Comparison of ENCODE assay signal across 1 cellular context in the genomic region with DNA sequence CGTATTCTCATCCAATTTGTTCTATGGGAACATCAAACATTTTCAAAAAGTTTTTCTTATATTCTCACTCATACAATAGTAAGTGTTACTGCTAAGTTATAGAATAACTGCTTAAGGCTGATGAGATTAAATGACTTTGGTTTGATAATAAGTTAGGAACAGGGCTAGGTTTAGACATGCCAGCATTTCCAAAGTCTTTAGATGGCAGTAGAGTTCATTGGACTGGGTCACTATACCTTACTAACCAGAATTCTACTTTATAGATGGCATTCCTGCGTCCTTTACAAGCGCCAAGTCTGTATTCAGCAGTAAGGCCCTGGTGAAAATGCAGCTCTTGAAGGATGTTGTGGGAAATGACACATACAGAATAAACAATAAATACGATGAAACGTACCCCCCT.
TF ChIP-seq lines count a peak whose summit lies in the region.

No MANE protein-coding gene starts in this region.

TF ChIP-seq in H1, 55 proteins besides CTCF, POLR2A, EP300 and RAD21:
- TF ChIP-seq TAF1 (IDR thresholded peaks at IDR 0.05; ENCODE audit: low read depth, low read length) (no peak), EZH2 (IDR thresholded peaks at IDR 0.05; ENCODE audit: low read depth, low read length, severe bottlenecking) (no peak), BACH1 (IDR thresholded peaks at IDR 0.05; ENCODE audit: low read length) (no peak), RNF2 (IDR thresholded peaks at IDR 0.05; ENCODE audit: borderline replicate concordance, low read depth, low read length, missing control alignments, poor library complexity, severe bottlenecking) (no peak), TEAD4 (IDR thresholded peaks at IDR 0.05; ENCODE audit: low read depth, low read length) (no peak), GABPA (IDR thresholded peaks at IDR 0.05; ENCODE audit: borderline replicate concordance, insufficient read depth, low read length) (no peak), CEBPB (IDR thresholded peaks at IDR 0.05; ENCODE audit: low read depth, low read length) (no peak), GTF2F1 (IDR thresholded peaks at IDR 0.05; ENCODE audit: borderline replicate concordance, low read depth, low read length) (no peak), SIN3A (conservative IDR thresholded peaks at IDR 0.05 in 1 of 2, IDR thresholded peaks at IDR 0.05 in 1 of 2; ENCODE audit: low read depth in 1 of 2, low read length in 2 of 2) (no peak)
- TF ChIP-seq, protein P1, sequence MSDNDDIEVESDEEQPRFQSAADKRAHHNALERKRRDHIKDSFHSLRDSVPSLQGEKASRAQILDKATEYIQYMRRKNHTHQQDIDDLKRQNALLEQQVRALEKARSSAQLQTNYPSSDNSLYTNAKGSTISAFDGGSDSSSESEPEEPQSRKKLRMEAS (IDR thresholded peaks at IDR 0.05), result no peak
